ENCODE assay signal across 8 cellular contexts in genomic region chr10:45418859-45419672, GRCh38. TPM values are rescaled to one million over a fixed set of nuclear protein-coding genes. Genes with fewer than 3 reads are reported as not detected.
A peak's percentile ranks its signal among the peaks of the same experiment; 100 is the strongest.
DNase-seq lines count a peak whose midpoint lies in the region; ATAC-seq and TF ChIP-seq lines count a peak whose summit lies in the region.

No MANE protein-coding gene starts in this region.

- H3K27me3 ChIP-seq in esophagus squamous epithelium (peaks cover 0 to 17% (median 0%) of the 10 kb centered on the region in 4 donors), stomach smooth muscle (ENCODE audit: control insufficient read depth in 1 of 2, insufficient read depth in 2 of 2, low read length in 2 of 2) (no peaks in the 10 kb centered on the region)

- H3K4me3 ChIP-seq in esophagus squamous epithelium (peak overlapping the region; percentile 29 to 71 (median 52)), stomach smooth muscle (ENCODE audit: low read length in 2 of 2) (peak overlapping the region; percentile 75 to 80)

- no peaks in the 10 kb centered on the region for H3K9me3 ChIP-seq in esophagus squamous epithelium
- H3K9me3 ChIP-seq in stomach smooth muscle (ENCODE audit: control insufficient read depth in 2 of 2, low read length in 2 of 2): no peaks in the 10 kb centered on the region

- peak; percentile 44 for ATAC-seq in GM21367 (IDR thresholded peaks at IDR 0.05; ENCODE audit: unreplicated experiment)

- peak in 2 of 4 donors; percentile 40 to 56 for TF ChIP-seq POLR2A in esophagus squamous epithelium (IDR thresholded peaks at IDR 0.05)

- H3K27me3 Mint-ChIP-seq in IgD-negative memory B cell: no peaks in the 10 kb centered on the region

- H3K4me1 ChIP-seq in esophagus squamous epithelium: peaks cover 14 to 46% (median 16%) of the 10 kb centered on the region in 3 donors
- H3K4me1 ChIP-seq in stomach smooth muscle (ENCODE audit: control insufficient read depth, insufficient read depth, low read length): peaks cover 17% of the 10 kb centered on the region

- H3K27ac ChIP-seq in esophagus squamous epithelium (peak overlapping the region; percentile 74 to 94 (median 84)), stomach smooth muscle (ENCODE audit: low read length) (peak overlapping the region; percentile 67)

- intact Hi-C loops in esophagus squamous epithelium (cut with DNase I): no loop called here

- peak; percentile 60 for DNase-seq in DMS114 treated with DMSO at 0.1 percent for 48 hours (lab: John Stamatoyannopoulos, UW; ENCODE audit: unreplicated experiment)
- DNase-seq in activated T-cell treated with anti-CD3 and anti-CD28 coated beads for 4 hours: peak; percentile 29
- DNase-seq in esophagus squamous epithelium (lab: John Stamatoyannopoulos, UW): no peak
- DNase-seq in myocyte (ENCODE audit: low read depth): peak; percentile 34
- no peak for DNase-seq in NCI-H2196 (lab: John Stamatoyannopoulos, UW; ENCODE audit: unreplicated experiment)

- no peaks in the 10 kb centered on the region for H3K36me3 Mint-ChIP-seq in IgD-negative memory B cell

- no peak for TF ChIP-seq CTCF in esophagus squamous epithelium (IDR thresholded peaks at IDR 0.05)

- H3K36me3 ChIP-seq in esophagus squamous epithelium: no peaks in the 10 kb centered on the region
- H3K36me3 ChIP-seq in stomach smooth muscle (ENCODE audit: control insufficient read depth in 2 of 2, insufficient read depth in 2 of 2, low read length in 2 of 2): no peaks in the 10 kb centered on the region

- peaks cover 33 to 46% (median 38%) of the 10 kb centered on the region in 3 donors for H3K4me1 Mint-ChIP-seq in IgD-negative memory B cell

- H3K9me3 Mint-ChIP-seq in IgD-negative memory B cell: no peaks in the 10 kb centered on the region

- H3K27ac Mint-ChIP-seq in IgD-negative memory B cell: peak overlapping the region; percentile 89 to 97 (median 90)

- H3K9ac ChIP-seq in stomach smooth muscle (ENCODE audit: low read length in 2 of 2): peak overlapping the region; percentile 78 to 79

- H3K4me3 Mint-ChIP-seq in IgD-negative memory B cell: peak overlapping the region; percentile 75 to 96 (median 94)

- 2 to 4% methylated on average over 20 to 22 of the region's 60 CpGs for WGBS in esophagus squamous epithelium, 2 donors

RNA-seq across cellular contexts. Expression of gene ALOX5, which starts 45.0 kb away (rescaled TPM):
- polyA plus RNA-seq in IgD-negative memory B cell: 193 TPM
- 10 to 100 TPM; 10.6 to 40.4 (median 16.9) TPM for total RNA-seq in esophagus squamous epithelium
- not detected in 2 replicates for total RNA-seq in myocyte
- polyA plus RNA-seq in myocyte (2012): not detected

Comparison
In these comparisons a context has a peak if more than half of its experiments do, and no peak if none do; other contexts are left out.
1. DNase-seq: peak in DMS114 treated with DMSO at 0.1 percent for 48 hours (single experiment), activated T-cell treated with anti-CD3 and anti-CD28 coated beads for 4 hours (single experiment) and myocyte (single experiment); none in esophagus squamous epithelium (single experiment) and NCI-H2196 (single experiment).
2. RNA of gene ALOX5, which starts 45.0 kb away (total RNA-seq): 10.6 to 40.4 TPM in esophagus squamous epithelium; not detected in myocyte; every median in the first group is over 10 times any median in the second.